ENCODE assay signal across 15 cellular contexts in the genomic region with DNA sequence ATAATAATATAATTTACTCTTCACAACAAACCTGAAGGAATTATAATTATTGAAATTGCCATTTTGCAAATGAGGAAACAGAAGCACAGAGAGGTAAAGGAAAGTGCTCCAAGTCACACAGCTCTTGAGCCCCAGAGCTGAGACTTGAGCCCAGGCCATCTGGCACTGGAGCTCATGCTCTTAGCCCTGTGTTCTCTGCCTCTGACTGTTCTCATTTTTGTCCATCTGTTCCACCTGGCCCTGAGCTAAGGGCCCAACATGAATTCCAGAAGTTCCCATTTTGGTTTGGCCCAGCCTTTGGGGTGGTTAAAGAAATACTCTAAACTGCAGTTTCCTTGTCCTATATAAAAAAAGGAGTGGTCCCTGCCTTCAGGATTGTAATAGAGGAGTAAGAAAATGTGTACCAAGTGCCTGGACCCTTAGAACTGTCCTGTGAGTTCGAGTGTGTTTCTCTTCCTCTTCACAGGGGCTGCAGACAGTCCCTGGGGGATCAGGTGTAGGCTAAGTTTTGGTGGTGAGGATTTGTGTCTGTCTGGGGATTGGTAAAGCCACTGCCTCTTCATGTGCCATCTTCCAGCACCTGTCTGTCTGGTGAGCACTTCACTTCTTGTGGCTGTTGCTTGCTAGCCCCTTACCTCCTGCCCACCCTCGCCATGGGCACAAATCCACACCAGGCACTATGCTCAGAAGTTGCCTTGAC.
"Had no signal": no experiment of that assay in that cellular context is flagged by ENCODE, and none has a peak within 500 bp of the region (broad histone marks: within the 10 kb centered on the region; RNA-seq: fewer than 3 reads in every experiment).

No MANE protein-coding gene starts in this region.

- H3K4me2 ChIP-seq: hepatocyte had no signal

- H3K27me3 ChIP-seq: adrenal gland, body of pancreas, hepatocyte, tibial artery, uterus had no signal

- H3K4me1 ChIP-seq: adrenal gland, body of pancreas had no signal

- ATAC-seq: body of pancreas had no signal

- H3K36me3 ChIP-seq: adrenal gland, uterus, WERI-Rb-1 had no signal

- H3K27ac ChIP-seq: adrenal gland, body of pancreas, hepatocyte, parathyroid adenoma, skin epidermis, tibial artery, WERI-Rb-1 had no signal

- H3K36me3 Mint-ChIP-seq: activated naive CD4-positive, alpha-beta T cell treated with anti-CD3 and anti-CD28 coated beads, Interleukin-2, amount 10 ng/mL, durations not matched to agents 7 days and 5 days had no signal

- H3K79me2 ChIP-seq: hepatocyte, parathyroid adenoma had no signal

- H3K9me3 ChIP-seq: adrenal gland, body of pancreas, tibial artery, uterus had no signal

- H3K9ac ChIP-seq: parathyroid adenoma had no signal

- H3K4me3 ChIP-seq: adrenal gland, body of pancreas, hepatocyte, skin epidermis, tibial artery, uterus had no signal

- H3K27ac Mint-ChIP-seq: activated naive CD4-positive, alpha-beta T cell treated with anti-CD3 and anti-CD28 coated beads, Interleukin-2, amount 10 ng/mL, durations not matched to agents 7 days and 5 days; activated T-helper 1 cell treated with anti-CD3 and anti-CD28 coated beads, Interleukin-12 subunit alpha, Interleukin-12 subunit beta, Interleukin-2, Interleukin-4 antibody, amounts not matched to agents 30 ng/mL and 10 ng/mL and 1 ng/mL, durations not matched to agents 14 hours and 24 hours and 36 hours had no signal

- H3K4me3 Mint-ChIP-seq: activated naive CD4-positive, alpha-beta T cell treated with anti-CD3 and anti-CD28 coated beads, Interleukin-2, amount 10 ng/mL, durations not matched to agents 7 days and 5 days; activated T-helper 1 cell treated with anti-CD3 and anti-CD28 coated beads, Interleukin-12 subunit alpha, Interleukin-12 subunit beta, Interleukin-2, Interleukin-4 antibody, amounts not matched to agents 30 ng/mL and 10 ng/mL and 1 ng/mL, durations not matched to agents 14 hours and 24 hours and 36 hours; central memory CD8-positive, alpha-beta T cell had no signal

- H3K27me3 Mint-ChIP-seq: activated naive CD4-positive, alpha-beta T cell treated with anti-CD3 and anti-CD28 coated beads, Interleukin-2, amount 10 ng/mL, durations not matched to agents 7 days and 5 days; central memory CD8-positive, alpha-beta T cell had no signal

- H2AFZ ChIP-seq: hepatocyte, parathyroid adenoma had no signal

- DNase-seq: activated CD4-positive, alpha-beta T cell treated with anti-CD3 and anti-CD28 coated beads for 48 hours; activated naive CD4-positive, alpha-beta T cell treated with anti-CD3 and anti-CD28 coated beads, Interleukin-2, amount 10 ng/mL, durations not matched to agents 7 days and 5 days; adrenal gland; body of pancreas; dermis blood vessel endothelial cell; kidney glomerular epithelial cell; stimulated activated CD4-positive, alpha-beta T cell treated with anti-CD3 and anti-CD28 coated beads, Interleukin-4, amount 100 ng/mL, for 4 hours; tibial artery; uterus; WERI-Rb-1 had no signal

- H3K9me3 Mint-ChIP-seq: activated naive CD4-positive, alpha-beta T cell treated with anti-CD3 and anti-CD28 coated beads, Interleukin-2, amount 10 ng/mL, durations not matched to agents 7 days and 5 days; activated T-helper 1 cell treated with anti-CD3 and anti-CD28 coated beads, Interleukin-12 subunit alpha, Interleukin-12 subunit beta, Interleukin-2, Interleukin-4 antibody, amounts not matched to agents 30 ng/mL and 10 ng/mL and 1 ng/mL, durations not matched to agents 14 hours and 24 hours and 36 hours; central memory CD8-positive, alpha-beta T cell had no signal
